Comparison of ENCODE assay signal across 8 cellular contexts in the genomic region with DNA sequence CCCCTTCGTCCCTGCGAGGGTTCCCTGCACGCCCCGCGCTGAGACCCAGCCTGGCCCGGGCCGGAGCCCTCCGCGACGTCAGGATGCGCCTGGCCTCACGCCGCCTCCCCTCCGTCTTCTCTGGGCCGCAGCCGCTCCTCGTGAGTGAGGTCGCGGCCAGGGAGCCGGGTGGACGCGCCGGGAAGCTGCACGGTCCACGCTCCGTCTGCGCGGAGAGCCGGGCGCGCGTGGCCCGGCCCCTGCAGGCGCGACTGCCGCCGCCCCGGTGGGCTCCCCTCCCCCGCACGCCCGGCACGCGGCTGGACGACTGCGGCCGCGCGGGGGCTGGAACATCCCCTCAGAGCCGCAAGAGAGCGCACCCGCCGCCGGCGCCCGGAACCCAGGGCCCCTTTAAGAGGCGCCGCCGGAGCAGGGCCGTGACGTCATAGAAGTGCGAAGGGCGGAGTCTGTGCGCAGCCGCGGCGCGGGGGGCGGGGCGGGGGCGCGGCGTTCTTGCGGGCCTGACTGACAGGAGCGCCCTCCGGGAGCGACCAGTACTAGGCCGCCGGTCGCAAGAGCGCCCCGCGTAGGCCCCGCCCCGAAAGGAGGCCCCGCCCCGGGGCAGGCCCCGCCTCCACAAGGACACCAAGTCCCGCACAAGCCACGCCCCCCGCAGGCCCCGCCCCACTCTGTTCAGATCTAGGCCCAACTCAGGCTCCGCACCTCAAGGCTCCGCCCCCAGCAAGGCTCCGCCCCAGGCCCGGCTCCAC. TPM values are rescaled to one million over a fixed set of nuclear protein-coding genes. Genes with fewer than 3 reads are reported as not detected.
DNase-seq lines count a peak whose midpoint lies in the region; ATAC-seq and TF ChIP-seq lines count a peak whose summit lies in the region.

No MANE protein-coding gene starts in this region.

- POLR2A ChIA-PET in RWPE1 (lab: Yijun Ruan, JAX; ENCODE audit: low non-redundant PET), result no interaction called here

- no peaks in the 10 kb centered on the region for H3K36me3 ChIP-seq in GM23248 (ENCODE audit: low read depth)
- no peaks in the 10 kb centered on the region; the same call in 1 of the 2 replicates for H3K36me3 ChIP-seq in Karpas-422 (ENCODE audit: insufficient read depth, low read length)
- no peaks in the 10 kb centered on the region for H3K36me3 ChIP-seq in neural cell (ENCODE audit: insufficient read depth, low read length)

- no peaks in the 10 kb centered on the region for H3K9me2 ChIP-seq in GM23248 (ENCODE audit: insufficient read depth)
- H3K9me2 ChIP-seq in Karpas-422 (replicated peaks; ENCODE audit: insufficient read depth, low read length), result no peaks in the 10 kb centered on the region
- H3K9me2 ChIP-seq in neural cell (ENCODE audit: insufficient read depth, low read length), result no peaks in the 10 kb centered on the region

- no peaks in the 10 kb centered on the region for H3K27me3 ChIP-seq in GM23248 (replicated peaks; ENCODE audit: insufficient read depth)
- H3K27me3 ChIP-seq in Karpas-422 (ENCODE audit: low read length), result no peaks in the 10 kb centered on the region
- H3K27me3 ChIP-seq in neural cell (ENCODE audit: insufficient read depth, low read depth, low read length), result no peaks in the 10 kb centered on the region

- H3K9me3 ChIP-seq in GM23248 (ENCODE audit: low read depth) (no peaks in the 10 kb centered on the region), Karpas-422 (ENCODE audit: low read length) (no peaks in the 10 kb centered on the region), neural cell (ENCODE audit: low read length) (no peaks in the 10 kb centered on the region)

- TF ChIP-seq RAD21 in neural cell (conservative IDR thresholded peaks at IDR 0.05), result peak; percentile 69

- TF ChIP-seq CTCF in RWPE1 (conservative IDR thresholded peaks at IDR 0.05; ENCODE audit: low read depth) (peak; percentile 43), neural cell (IDR thresholded peaks at IDR 0.05; ENCODE audit: poor library complexity, severe bottlenecking) (peak; percentile 79)

- H3K9ac ChIP-seq in GM23248 (peak overlapping the region; percentile 78), Karpas-422 (ENCODE audit: low read length) (peak overlapping the region; percentile 90), neural cell (ENCODE audit: low read length) (peak overlapping the region; percentile 80)

- H3K27ac ChIP-seq in GM23248 (peak overlapping the region; percentile 45), Karpas-422 (ENCODE audit: low read length) (peak overlapping the region; percentile 70), RWPE1 (peak overlapping the region; percentile 78), neural cell (ENCODE audit: low read length) (peak overlapping the region; percentile 73)

- H3K79me2 ChIP-seq in GM23248 (ENCODE audit: insufficient read depth), result peaks cover 36% of the 10 kb centered on the region
- H3K79me2 ChIP-seq in Karpas-422 (ENCODE audit: low read length), result no peaks in the 10 kb centered on the region
- H3K79me2 ChIP-seq in neural cell (replicated peaks; ENCODE audit: insufficient read depth, low read length), result peaks cover 24% of the 10 kb centered on the region

- in situ Hi-C loops in GM23248 (cut with MboI), result no loop called here

- H2AFZ ChIP-seq in GM23248, result peak overlapping the region; percentile 81
- no peak overlapping the region for H2AFZ ChIP-seq in Karpas-422 (ENCODE audit: low read length)
- no peak overlapping the region for H2AFZ ChIP-seq in neural cell (ENCODE audit: low read depth, low read length)

- H3K4me3 Mint-ChIP-seq in stimulated activated naive CD8-positive, alpha-beta T cell treated with anti-CD3 and anti-CD28 coated beads, Interleukin-15, amount 100 ng/mL, for 72 hours, result peak overlapping the region; percentile 63 to 70

- peak; percentile 99 for DNase-seq in EH (ENCODE audit: low read depth)
- peak; percentile 98 for DNase-seq in GM23248
- DNase-seq in Karpas-422, result peak; percentile 100
- peak; percentile 98 for DNase-seq in RWPE1 (ENCODE audit: low spot score)
- peak; percentile 100 for DNase-seq in activated effector memory CD4-positive, alpha-beta T cell treated with anti-CD3 and anti-CD28 coated beads, Interleukin-2, amount 50 U/mL, for 16 hours
- peak; percentile 98 for DNase-seq in fibroblast of the conjunctiva (ENCODE audit: low read depth)
- DNase-seq in stimulated activated naive CD8-positive, alpha-beta T cell treated with anti-CD3 and anti-CD28 coated beads, Interleukin-15, amount 100 ng/mL, for 72 hours, result peak; percentile 100

- H3K4me1 Mint-ChIP-seq in stimulated activated naive CD8-positive, alpha-beta T cell treated with anti-CD3 and anti-CD28 coated beads, Interleukin-15, amount 100 ng/mL, for 72 hours, result peaks cover 61% of the 10 kb centered on the region

- peak; percentile 89 for ATAC-seq in stimulated activated naive CD8-positive, alpha-beta T cell treated with anti-CD3 and anti-CD28 coated beads, Interleukin-15, amount 100 ng/mL, for 72 hours

- peak overlapping the region; percentile 72 for H3K4me3 ChIP-seq in GM23248
- H3K4me3 ChIP-seq in Karpas-422 (ENCODE audit: low read length), result peak overlapping the region; percentile 91
- H3K4me3 ChIP-seq in neural cell (ENCODE audit: low read length), result peak overlapping the region; percentile 95

- peak; percentile 76 for TF ChIP-seq EP300 in neural cell (conservative IDR thresholded peaks at IDR 0.05; ENCODE audit: poor library complexity, severe bottlenecking)

- CTCF ChIA-PET in RWPE1 (lab: Yijun Ruan, JAX), result interaction anchor here (1.1 kb wide), 1 partner anchor 78 kb away, joined by 5 read pairs; no protein-coding TSS in a partner anchor

- H4K20me1 ChIP-seq in GM23248 (ENCODE audit: insufficient read depth) (peaks cover 6% of the 10 kb centered on the region), Karpas-422 (ENCODE audit: insufficient read depth, low read depth, low read length) (peaks cover 20% of the 10 kb centered on the region; the same call in 1 of the 2 replicates), neural cell (ENCODE audit: insufficient read depth) (no peaks in the 10 kb centered on the region)

- 0 to 1% methylated on average over 3 to 45 of the region's 95 CpGs for WGBS in GM23248 (ENCODE audit: low coverage in 1 of 2, low lambda C conversion rate in 2 of 2, missing lambda C conversion rate in 2 of 2), 2 experiments

- H3K4me1 ChIP-seq in GM23248 (ENCODE audit: insufficient read depth) (peaks cover 51% of the 10 kb centered on the region), Karpas-422 (ENCODE audit: low read length) (peaks cover 50% of the 10 kb centered on the region)

- H3K4me2 ChIP-seq in GM23248 (ENCODE audit: unreplicated experiment), result peak overlapping the region; percentile 88
- H3K4me2 ChIP-seq in Karpas-422 (ENCODE audit: low read depth, low read length, poor library complexity, severe bottlenecking), result peak overlapping the region; percentile 96
- H3K4me2 ChIP-seq in neural cell (ENCODE audit: low read length), result peak overlapping the region; percentile 98

- no peak overlapping the region for H3K27ac Mint-ChIP-seq in stimulated activated naive CD8-positive, alpha-beta T cell treated with anti-CD3 and anti-CD28 coated beads, Interleukin-15, amount 100 ng/mL, for 72 hours

- no peaks in the 10 kb centered on the region for H3K27me3 Mint-ChIP-seq in stimulated activated naive CD8-positive, alpha-beta T cell treated with anti-CD3 and anti-CD28 coated beads, Interleukin-15, amount 100 ng/mL, for 72 hours

- H3K9me3 Mint-ChIP-seq in stimulated activated naive CD8-positive, alpha-beta T cell treated with anti-CD3 and anti-CD28 coated beads, Interleukin-15, amount 100 ng/mL, for 72 hours, result no peaks in the 10 kb centered on the region

- H3F3A ChIP-seq in GM23248 (ENCODE audit: insufficient read depth), result peaks cover 35% of the 10 kb centered on the region
- peaks cover 4% of the 10 kb centered on the region for H3F3A ChIP-seq in neural cell (ENCODE audit: insufficient read depth, low read length, poor library complexity, severe bottlenecking)

TF ChIP-seq in neural cell, 6 proteins besides CTCF, POLR2A, EP300 and RAD21:
- TF ChIP-seq, protein P1, sequence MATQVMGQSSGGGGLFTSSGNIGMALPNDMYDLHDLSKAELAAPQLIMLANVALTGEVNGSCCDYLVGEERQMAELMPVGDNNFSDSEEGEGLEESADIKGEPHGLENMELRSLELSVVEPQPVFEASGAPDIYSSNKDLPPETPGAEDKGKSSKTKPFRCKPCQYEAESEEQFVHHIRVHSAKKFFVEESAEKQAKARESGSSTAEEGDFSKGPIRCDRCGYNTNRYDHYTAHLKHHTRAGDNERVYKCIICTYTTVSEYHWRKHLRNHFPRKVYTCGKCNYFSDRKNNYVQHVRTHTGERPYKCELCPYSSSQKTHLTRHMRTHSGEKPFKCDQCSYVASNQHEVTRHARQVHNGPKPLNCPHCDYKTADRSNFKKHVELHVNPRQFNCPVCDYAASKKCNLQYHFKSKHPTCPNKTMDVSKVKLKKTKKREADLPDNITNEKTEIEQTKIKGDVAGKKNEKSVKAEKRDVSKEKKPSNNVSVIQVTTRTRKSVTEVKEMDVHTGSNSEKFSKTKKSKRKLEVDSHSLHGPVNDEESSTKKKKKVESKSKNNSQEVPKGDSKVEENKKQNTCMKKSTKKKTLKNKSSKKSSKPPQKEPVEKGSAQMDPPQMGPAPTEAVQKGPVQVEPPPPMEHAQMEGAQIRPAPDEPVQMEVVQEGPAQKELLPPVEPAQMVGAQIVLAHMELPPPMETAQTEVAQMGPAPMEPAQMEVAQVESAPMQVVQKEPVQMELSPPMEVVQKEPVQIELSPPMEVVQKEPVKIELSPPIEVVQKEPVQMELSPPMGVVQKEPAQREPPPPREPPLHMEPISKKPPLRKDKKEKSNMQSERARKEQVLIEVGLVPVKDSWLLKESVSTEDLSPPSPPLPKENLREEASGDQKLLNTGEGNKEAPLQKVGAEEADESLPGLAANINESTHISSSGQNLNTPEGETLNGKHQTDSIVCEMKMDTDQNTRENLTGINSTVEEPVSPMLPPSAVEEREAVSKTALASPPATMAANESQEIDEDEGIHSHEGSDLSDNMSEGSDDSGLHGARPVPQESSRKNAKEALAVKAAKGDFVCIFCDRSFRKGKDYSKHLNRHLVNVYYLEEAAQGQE (IDR thresholded peaks at IDR 0.05; ENCODE audit: borderline replicate concordance), result peak; percentile 62
- TF ChIP-seq POLR2AphosphoS5 (IDR thresholded peaks at IDR 0.05) (peak; percentile 60), EZH2 (IDR thresholded peaks at IDR 0.05; ENCODE audit: borderline replicate concordance, insufficient read depth, low read length, poor library complexity, severe bottlenecking) (no peak), TAF1 (IDR thresholded peaks at IDR 0.05; ENCODE audit: low read depth) (peak; percentile 48), SMC3 (conservative IDR thresholded peaks at IDR 0.05; ENCODE audit: poor library complexity) (peak; percentile 78), MXI1 (conservative IDR thresholded peaks at IDR 0.05; ENCODE audit: poor library complexity, severe bottlenecking) (peak; percentile 91)
TF ChIP-seq in neural cell: peak in this region for 5.

RNA-seq across cellular contexts. Expression of a gene that starts 0.4 kb away (rescaled TPM):
- total RNA-seq in GM23248 (2014; rRNA removed; shearing (Covaris generic)), result 35.2 and 39.3 TPM in 2 replicates
- polyA plus RNA-seq in GM23248 (2016; fragmentation: Nextera tagmentation; extraction: Ambion mirVana) (2.3 and 2.8 TPM in 2 replicates), neural cell (44.5 and 48.8 TPM in 2 replicates)
- 9.1 and 11.8 TPM in 2 replicates for total RNA-seq in Karpas-422 (2014; rRNA removed; shearing (Covaris generic); ENCODE audit: low replicate concordance)
- polyA minus RNA-seq in neural cell, result 86.2 and 89.9 TPM in 2 replicates

Comparison
In these comparisons a context has a peak if more than half of its experiments do, and no peak if none do; other contexts are left out.
1. Peak in every context shown above with its lines: DNase-seq, ATAC-seq, H3K4me3 ChIP-seq and H3K27ac ChIP-seq.